Comparison of ENCODE assay signal across 1 cellular context in genomic region chr5:39714036-39714698, GRCh38.
A peak's percentile ranks its signal among the peaks of the same experiment; 100 is the strongest.
TF ChIP-seq lines count a peak whose summit lies in the region.

No MANE protein-coding gene starts in this region.

TF ChIP-seq in K562, 482 proteins besides CTCF, POLR2A, EP300 and RAD21 (continued from another document):
- TF ChIP-seq PBX2 (CRISPR knock-in tag; IDR thresholded peaks at IDR 0.05; ENCODE audit: low read depth) (no peak), PBX2 (tag; conservative IDR thresholded peaks at IDR 0.05; ENCODE audit: low read depth) (no peak), MAFG (tag; conservative IDR thresholded peaks at IDR 0.05) (0 out of 2 replicates have a peak, but pooled peaks have one; percentile 28), ZZZ3 (IDR thresholded peaks at IDR 0.05) (no peak), GABPA (tag; conservative IDR thresholded peaks at IDR 0.05; ENCODE audit: low read depth) (no peak)
- TF ChIP-seq, protein P1, sequence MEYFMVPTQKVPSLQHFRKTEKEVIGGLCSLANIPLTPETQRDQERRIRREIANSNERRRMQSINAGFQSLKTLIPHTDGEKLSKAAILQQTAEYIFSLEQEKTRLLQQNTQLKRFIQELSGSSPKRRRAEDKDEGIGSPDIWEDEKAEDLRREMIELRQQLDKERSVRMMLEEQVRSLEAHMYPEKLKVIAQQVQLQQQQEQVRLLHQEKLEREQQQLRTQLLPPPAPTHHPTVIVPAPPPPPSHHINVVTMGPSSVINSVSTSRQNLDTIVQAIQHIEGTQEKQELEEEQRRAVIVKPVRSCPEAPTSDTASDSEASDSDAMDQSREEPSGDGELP (CRISPR knock-in tag; IDR thresholded peaks at IDR 0.05; ENCODE audit: borderline replicate concordance), result no peak
